In genomic region chr3:46642971-46643370, GRCh38 we compare ENCODE assay signal across 2 cellular contexts.
TF ChIP-seq lines count a peak whose summit lies in the region.

No MANE protein-coding gene starts in this region.

TF ChIP-seq in HepG2, 621 proteins besides CTCF, POLR2A, EP300 and RAD21:
- TF ChIP-seq THRA (CRISPR knock-in tag; IDR thresholded peaks at IDR 0.05; ENCODE audit: borderline replicate concordance) = no peak
- peak; percentile 52; the same call in 1 of the 2 replicates for TF ChIP-seq CEBPB (IDR thresholded peaks at IDR 0.05; ENCODE audit: borderline replicate concordance, low read depth, low read length)
- TF ChIP-seq PLRG1 (conservative IDR thresholded peaks at IDR 0.05) = no peak
TF ChIP-seq in HepG2: peak in this region for 1.

TF ChIP-seq in GM12891, 5 proteins besides CTCF, POLR2A, EP300 and RAD21:
- TF ChIP-seq POU2F2 (IDR thresholded peaks at IDR 0.05; ENCODE audit: low read depth, low read length) (no peak), TAF1 (IDR thresholded peaks at IDR 0.05; ENCODE audit: low read depth, low read length) (no peak), POLR2AphosphoS5 (IDR thresholded peaks at IDR 0.05; ENCODE audit: low read depth, low read length) (no peak), PAX5 (IDR thresholded peaks at IDR 0.05; ENCODE audit: insufficient read depth, low read length, severe bottlenecking) (no peak), SPI1 (IDR thresholded peaks at IDR 0.05; ENCODE audit: low read depth, low read length) (no peak)
